Comparison of ENCODE assay signal across 1 cellular context in genomic region chr7:143042159-143042820, GRCh38.
TF ChIP-seq lines count a peak whose summit lies in the region.

No MANE protein-coding gene starts in this region.

TF ChIP-seq in WTC11, 78 proteins besides CTCF, POLR2A, EP300 and RAD21 (continued from another document):
- no peak for TF ChIP-seq JAZF1 (CRISPR knock-in tag; IDR thresholded peaks at IDR 0.05)
- no peak for TF ChIP-seq ZNF416 (CRISPR knock-in tag; IDR thresholded peaks at IDR 0.05)
- no peak for TF ChIP-seq ZNF138 (CRISPR knock-in tag; conservative IDR thresholded peaks at IDR 0.05)
- no peak for TF ChIP-seq TP53 (CRISPR knock-in tag; IDR thresholded peaks at IDR 0.05)
- no peak for TF ChIP-seq ERG (CRISPR knock-in tag; IDR thresholded peaks at IDR 0.05)
- no peak for TF ChIP-seq MLX (CRISPR knock-in tag; IDR thresholded peaks at IDR 0.05)
- TF ChIP-seq ZNF671 (CRISPR knock-in tag; IDR thresholded peaks at IDR 0.05): no peak
- TF ChIP-seq AFF4 (CRISPR knock-in tag; IDR thresholded peaks at IDR 0.05; ENCODE audit: borderline replicate concordance): no peak
- TF ChIP-seq GRHL2 (CRISPR knock-in tag; IDR thresholded peaks at IDR 0.05; ENCODE audit: insufficient replicate concordance, severe bottlenecking): no peak
- no peak for TF ChIP-seq ZNF219 (CRISPR knock-in tag; IDR thresholded peaks at IDR 0.05; ENCODE audit: borderline replicate concordance)
- no peak for TF ChIP-seq USF2 (CRISPR knock-in tag; IDR thresholded peaks at IDR 0.05)
- no peak for TF ChIP-seq FOXP1 (CRISPR knock-in tag; IDR thresholded peaks at IDR 0.05; ENCODE audit: borderline replicate concordance)
- TF ChIP-seq TEAD1 (CRISPR knock-in tag; IDR thresholded peaks at IDR 0.05): no peak
- TF ChIP-seq EMX1 (CRISPR knock-in tag; IDR thresholded peaks at IDR 0.05): no peak
